In genomic region chr1:155245163-155245524, GRCh38 we compare ENCODE assay signal across 1 cellular context.
TF ChIP-seq lines count a peak whose summit lies in the region.

No MANE protein-coding gene starts in this region.

TF ChIP-seq in endothelial cell of umbilical vein, 7 proteins besides CTCF, POLR2A, EP300 and RAD21:
- TF ChIP-seq FOS (IDR thresholded peaks at IDR 0.05; ENCODE audit: borderline replicate concordance, insufficient read depth, low read length) (no peak), MYC (IDR thresholded peaks at IDR 0.05; ENCODE audit: low read depth, low read length) (no peak), EZH2 (IDR thresholded peaks at IDR 0.05; ENCODE audit: borderline replicate concordance, low read depth, low read length, severe bottlenecking) (no peak), POLR2AphosphoS5 (IDR thresholded peaks at IDR 0.05; ENCODE audit: insufficient read depth, low read depth, low read length) (no peak), JUN (IDR thresholded peaks at IDR 0.05; ENCODE audit: borderline replicate concordance, insufficient read depth, insufficient read length, low read depth) (no peak), MAX (IDR thresholded peaks at IDR 0.05; ENCODE audit: insufficient read depth, insufficient read length) (no peak), GATA2 (IDR thresholded peaks at IDR 0.05; ENCODE audit: insufficient read depth, insufficient read length, low read depth, low read length) (no peak)
